In genomic region chr1:228262475-228262874, GRCh38 we compare ENCODE assay signal across 31 cellular contexts.
"Had no signal": no experiment of that assay in that cellular context is flagged by ENCODE, and none has a peak within 500 bp of the region (broad histone marks: within the 10 kb centered on the region; RNA-seq: fewer than 3 reads in every experiment).

No MANE protein-coding gene starts in this region.

- H3K4me1 Mint-ChIP-seq: immature natural killer cell; mesothelial cell of epicardium; naive B cell; natural killer cell; nephron progenitor cell; neural progenitor cell; stimulated activated naive B cell treated with anti-CD40 and anti-IgM and Interleukin-4, amounts not matched to agents 10 μg/mL and 1 μg/mL and 100 μg/mL, for 72 hours had no signal

- H3K27ac ChIP-seq: left lung, neural progenitor cell, neutrophil, ovary, skin epidermis, stomach, testis, thyroid gland, transverse colon, upper lobe of left lung, vagina had no signal

- H3K9me3 Mint-ChIP-seq: natural killer cell had no signal

- DNase-seq: hippocampal formation; immature natural killer cell; kidney; left colon; left lung; mesendoderm; naive B cell; natural killer cell; nephron progenitor cell; occipital lobe; ovary; right cardiac atrium; stimulated activated CD4-positive, alpha-beta T cell treated with anti-CD3 and anti-CD28 coated beads, Interleukin-12 subunit alpha, Interleukin-12 subunit beta, amount 100 ng/mL, for 4 hours; stimulated activated CD4-positive, alpha-beta T cell treated with anti-CD3 and anti-CD28 coated beads, Interleukin-15, amount 100 ng/mL, for 24 hours; stimulated activated CD4-positive, alpha-beta T cell treated with anti-CD3 and anti-CD28 coated beads, Interleukin-2, amount 100 ng/mL, for 24 hours; stimulated activated CD4-positive, alpha-beta T cell treated with anti-CD3 and anti-CD28 coated beads, Interleukin-4, amount 100 ng/mL, for 1 hour; stimulated activated naive B cell treated with anti-CD40 and anti-IgM and Interleukin-4, amounts not matched to agents 10 μg/mL and 1 μg/mL and 100 μg/mL, for 72 hours; stimulated activated naive CD8-positive, alpha-beta T cell treated with anti-CD3 and anti-CD28 coated beads, Interleukin-15, Interleukin-2, amounts not matched to agents 100 U/mL and 50 U/mL, for 24 hours; stomach; testis; thyroid gland; transverse colon; upper lobe of left lung had no signal

- H3K36me3 Mint-ChIP-seq: natural killer cell had no signal

- H3K4me3 Mint-ChIP-seq: immature natural killer cell; mesothelial cell of epicardium; naive B cell; natural killer cell; nephron progenitor cell; neural progenitor cell; stimulated activated naive B cell treated with anti-CD40 and anti-IgM and Interleukin-4, amounts not matched to agents 10 μg/mL and 1 μg/mL and 100 μg/mL, for 72 hours had no signal

- H3K27me3 ChIP-seq: left lung, neural progenitor cell, neutrophil, ovary, stomach, testis, thyroid gland, transverse colon, upper lobe of left lung, vagina had no signal

- H3K27ac Mint-ChIP-seq: immature natural killer cell; mesothelial cell of epicardium; naive B cell; natural killer cell; nephron progenitor cell; neural progenitor cell; progenitor cell of endocrine pancreas; stimulated activated naive B cell treated with anti-CD40 and anti-IgM and Interleukin-4, amounts not matched to agents 10 μg/mL and 1 μg/mL and 100 μg/mL, for 72 hours had no signal

- H3K27me3 Mint-ChIP-seq: naive B cell; progenitor cell of endocrine pancreas; stimulated activated naive B cell treated with anti-CD40 and anti-IgM and Interleukin-4, amounts not matched to agents 10 μg/mL and 1 μg/mL and 100 μg/mL, for 72 hours had no signal

- H3K4me3 ChIP-seq: left lung, lung, neural progenitor cell, ovary, skin epidermis, stomach, testis, thyroid gland, transverse colon, upper lobe of left lung, vagina had no signal

- ATAC-seq: left colon; left lung; natural killer cell; right cardiac atrium; sciatic nerve; stimulated activated naive B cell treated with anti-CD40 and anti-IgM and Interleukin-4, amounts not matched to agents 10 μg/mL and 1 μg/mL and 100 μg/mL, for 72 hours; stimulated activated naive CD8-positive, alpha-beta T cell treated with anti-CD3 and anti-CD28 coated beads, Interleukin-15, Interleukin-2, amounts not matched to agents 100 U/mL and 50 U/mL, for 24 hours had no signal

- H3K9ac ChIP-seq: neural progenitor cell had no signal

- H3K4me1 ChIP-seq: left lung, neural progenitor cell, stomach, testis, thyroid gland, transverse colon, upper lobe of left lung, vagina had no signal

- H3K9me3 ChIP-seq: neutrophil, ovary, testis, thyroid gland, vagina had no signal

- H3K36me3 ChIP-seq: neural progenitor cell, neutrophil, ovary, thyroid gland, transverse colon had no signal
